In the genomic region with DNA sequence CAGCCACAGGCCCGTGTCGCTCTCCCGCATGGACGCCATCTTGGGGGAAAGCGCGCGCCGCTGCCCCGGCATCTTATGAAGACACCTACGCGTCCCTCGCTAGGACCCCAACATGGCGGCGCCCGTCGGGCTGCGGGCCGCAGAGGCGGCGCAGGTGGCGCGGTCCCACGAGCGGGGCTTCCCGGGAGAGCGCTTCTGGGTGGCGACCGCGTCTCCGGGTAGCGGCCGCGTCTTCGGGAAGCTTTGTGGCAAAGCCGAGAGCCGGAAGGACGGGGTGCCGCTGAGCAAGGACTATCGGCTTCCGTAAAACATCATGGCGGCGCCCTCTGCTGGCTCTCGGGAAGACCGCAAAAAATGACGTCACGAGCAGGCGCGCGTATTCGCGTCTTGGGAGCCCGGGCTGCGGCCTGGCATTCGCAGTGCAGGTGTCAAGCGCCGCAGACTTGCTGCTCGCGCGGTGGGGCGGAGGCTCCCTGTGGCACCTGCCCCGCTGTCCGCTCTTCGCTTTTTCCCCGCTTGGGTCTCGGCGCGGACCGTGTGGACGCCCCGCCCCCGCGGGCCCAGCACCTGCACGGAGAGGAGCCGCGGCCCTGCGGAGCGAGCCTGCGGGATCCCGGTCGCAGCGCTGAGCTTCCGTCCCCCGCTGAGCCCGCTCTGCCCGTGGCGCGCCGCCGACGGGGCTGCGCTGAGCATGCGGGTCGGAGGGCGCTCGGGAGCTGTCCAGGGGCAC, we compare ENCODE assay signal across 1 cellular context.
A peak's percentile ranks its signal among the peaks of the same experiment; 100 is the strongest.
TF ChIP-seq lines count a peak whose summit lies in the region.

A gene (minus strand): TSS at position 54 of the 730 bp plus-strand sequence. CDS start 15 bp downstream, at position 39.

TF ChIP-seq in A549, 52 proteins besides CTCF, POLR2A, EP300 and RAD21 (continued from another document):
- TF ChIP-seq FOSL2 (IDR thresholded peaks at IDR 0.05), result no peak
- peak; percentile 59 for TF ChIP-seq FOSL2 (CRISPR knock-in tag; IDR thresholded peaks at IDR 0.05)
- TF ChIP-seq MAZ (IDR thresholded peaks at IDR 0.05; ENCODE audit: borderline replicate concordance, low read depth, low read length), result no peak
- peak; percentile 78 to 84 for TF ChIP-seq JUN (IDR thresholded peaks at IDR 0.05)
